10 cellular contexts compared by ENCODE assay signal in genomic region chr4:94525993-94526740, GRCh38.
DNase-seq lines count a peak whose midpoint lies in the region; ATAC-seq and TF ChIP-seq lines count a peak whose summit lies in the region.
"Had no signal": no experiment of that assay in that cellular context is flagged by ENCODE, and none has a peak within 500 bp of the region (broad histone marks: within the 10 kb centered on the region; RNA-seq: fewer than 3 reads in every experiment).

No MANE protein-coding gene starts in this region.

- no peak overlapping the region for H3K9ac ChIP-seq in fibroblast of lung (ENCODE audit: insufficient read depth, low read length)
- H3K9ac ChIP-seq in stomach smooth muscle (ENCODE audit: low read length in 2 of 2): peak overlapping the region in 1 of 2 donors; percentile 42

- peaks cover 13% of the 10 kb centered on the region for H3K4me1 ChIP-seq in fibroblast of lung (ENCODE audit: control insufficient read depth, extremely low read depth, insufficient read depth, low read length)
- peaks cover 5% of the 10 kb centered on the region for H3K4me1 ChIP-seq in stomach smooth muscle (ENCODE audit: control insufficient read depth, insufficient read depth, low read length)

- peaks cover 7% of the 10 kb centered on the region for H3K79me2 ChIP-seq in fibroblast of lung (ENCODE audit: control insufficient read depth, insufficient read depth, low read length)

- H3K36me3 ChIP-seq in fibroblast of lung (ENCODE audit: control insufficient read depth, insufficient read depth, low read length) (no peaks in the 10 kb centered on the region), stomach smooth muscle (ENCODE audit: control insufficient read depth in 2 of 2, insufficient read depth in 2 of 2, low read length in 2 of 2) (no peaks in the 10 kb centered on the region)

- ATAC-seq in GM19324 (IDR thresholded peaks at IDR 0.05; ENCODE audit: low FRiP score, unreplicated experiment): peak; percentile 73
- peak; percentile 60 for ATAC-seq in HG03097 (IDR thresholded peaks at IDR 0.05; ENCODE audit: low FRiP score, unreplicated experiment)

- TF ChIP-seq CTCF in fibroblast of lung (conservative IDR thresholded peaks at IDR 0.05 in 1 of 2, IDR thresholded peaks at IDR 0.05 in 1 of 2; ENCODE audit: low read depth in 1 of 2, low read length in 2 of 2) (no peak), GM13976 (IDR thresholded peaks at IDR 0.05; ENCODE audit: borderline replicate concordance, control extremely low read depth, extremely low read depth, insufficient read depth, missing control alignments) (no peak)

- DNase-seq in fibroblast of lung (ENCODE audit: low read depth in 2 of 2) (peak; percentile 66 to 77), D341Med (ENCODE audit: low spot score) (no peak), islet precursor cell (no peak), SIG-M5 (lab: John Stamatoyannopoulos, UW) (no peak), GM13976 (ENCODE audit: low spot score) (no peak)
- DNase-seq: activated CD4-positive, CD25-positive, alpha-beta regulatory T cell treated with anti-CD3 and anti-CD28 coated beads, Interleukin-2, amount 50 U/mL, for 72 hours; NCI-H1105 treated with DMSO at 0.1 percent for 48 hours had no signal

- peak overlapping the region; percentile 83 for H3K4me2 ChIP-seq in fibroblast of lung (ENCODE audit: extremely low read depth, insufficient read depth, low read length)

- H3K27me3 ChIP-seq in fibroblast of lung (ENCODE audit: control insufficient read depth, insufficient read depth, low read length) (no peaks in the 10 kb centered on the region), stomach smooth muscle (ENCODE audit: control insufficient read depth in 1 of 2, insufficient read depth in 2 of 2, low read length in 2 of 2) (no peaks in the 10 kb centered on the region)

- H4K20me1 ChIP-seq in fibroblast of lung (ENCODE audit: control insufficient read depth, extremely low read depth, insufficient read depth, low read length): no peaks in the 10 kb centered on the region

- peak overlapping the region in 2 of 4 experiments; percentile 23 to 26 for H3K4me3 ChIP-seq in fibroblast of lung (replicated peaks in 1 of 4; ENCODE audit: control extremely low read depth in 1 of 4, insufficient read depth in 1 of 4, low read depth in 3 of 4, low read length in 4 of 4)
- H3K4me3 ChIP-seq in stomach smooth muscle (ENCODE audit: low read length in 2 of 2): peak overlapping the region; percentile 9 to 29

- H2AFZ ChIP-seq in fibroblast of lung (ENCODE audit: low read length): no peak overlapping the region

- H3K9me3 ChIP-seq in fibroblast of lung (ENCODE audit: control insufficient read depth, insufficient read depth, low read depth, low read length) (no peaks in the 10 kb centered on the region), stomach smooth muscle (ENCODE audit: control insufficient read depth in 2 of 2, low read length in 2 of 2) (no peaks in the 10 kb centered on the region)

- in situ Hi-C loops in GM13976 (cut with MboI; ENCODE audit: low sequenced_read_pairs, unreplicated experiment): no loop called here

- H3K27ac ChIP-seq in fibroblast of lung (ENCODE audit: insufficient read depth, low read length) (peak overlapping the region; percentile 5), stomach smooth muscle (ENCODE audit: low read length) (peak overlapping the region; percentile 18)

Comparison
In these comparisons a context has a peak if more than half of its experiments do, and no peak if none do; other contexts are left out.
1. DNase-seq: peak in fibroblast of lung (2 of 2); none in D341Med (single experiment), islet precursor cell (single experiment), SIG-M5 (single experiment) and GM13976 (single experiment).